Comparison of ENCODE assay signal across 1 cellular context in genomic region chr11:76453248-76453647, GRCh38.
TF ChIP-seq lines count a peak whose summit lies in the region.

No MANE protein-coding gene starts in this region.

TF ChIP-seq in GM23338, 12 proteins besides CTCF, POLR2A, EP300 and RAD21 (continued from another document):
- TF ChIP-seq EZH2phosphoT487 (IDR thresholded peaks at IDR 0.05; ENCODE audit: unreplicated experiment) (no peak), JUNB (IDR thresholded peaks at IDR 0.05; ENCODE audit: unreplicated experiment) (no peak), NANOG (IDR thresholded peaks at IDR 0.05; ENCODE audit: borderline replicate concordance) (no peak), STAT1 (IDR thresholded peaks at IDR 0.05; ENCODE audit: unreplicated experiment) (no peak), EZH2 (IDR thresholded peaks at IDR 0.05; ENCODE audit: low read depth, unreplicated experiment) (no peak), ZNF114 (CRISPR knock-in tag; IDR thresholded peaks at IDR 0.05) (no peak), REST (IDR thresholded peaks at IDR 0.05; ENCODE audit: unreplicated experiment) (no peak), ZNF331 (CRISPR knock-in tag; IDR thresholded peaks at IDR 0.05; ENCODE audit: low read depth) (no peak), CREB1 (CRISPR knock-in tag; IDR thresholded peaks at IDR 0.05; ENCODE audit: low read depth) (no peak), ETS1 (IDR thresholded peaks at IDR 0.05) (no peak)
